11 cellular contexts compared by ENCODE assay signal in genomic region chr11:890794-891600, GRCh38. TPM values are rescaled to one million over a fixed set of nuclear protein-coding genes. Genes with fewer than 3 reads are reported as not detected.
DNase-seq lines count a peak whose midpoint lies in the region; ATAC-seq and TF ChIP-seq lines count a peak whose summit lies in the region.
"Had no signal": no experiment of that assay in that cellular context is flagged by ENCODE, and none has a peak within 500 bp of the region (broad histone marks: within the 10 kb centered on the region; RNA-seq: fewer than 3 reads in every experiment).

No MANE protein-coding gene starts in this region.

- no peak overlapping the region for H4K8ac ChIP-seq in IMR-90 (ENCODE audit: low read depth in 2 of 2, low read length in 2 of 2)

- H3K4me3 Mint-ChIP-seq in CD8-positive, alpha-beta memory T cell, result no peak overlapping the region

- no peaks in the 10 kb centered on the region for H3K9me3 ChIP-seq in A673 (ENCODE audit: low read depth, low read length, poor library complexity, severe bottlenecking)
- no peaks in the 10 kb centered on the region for H3K9me3 ChIP-seq in IMR-90 (ENCODE audit: control insufficient read depth, insufficient read depth, low read length)
- no peaks in the 10 kb centered on the region for H3K9me3 ChIP-seq in WERI-Rb-1 (ENCODE audit: severe bottlenecking)
- no peaks in the 10 kb centered on the region for H3K9me3 ChIP-seq in CD8-positive, alpha-beta memory T cell (ENCODE audit: low read length)
- H3K9me3 ChIP-seq: HAP-1, left ventricle myocardium inferior, tibial artery had no signal

- no peak overlapping the region for H3K4ac ChIP-seq in IMR-90 (ENCODE audit: low read depth, low read length)

- H2BK5ac ChIP-seq in IMR-90 (ENCODE audit: low read depth, low read length, poor library complexity, severe bottlenecking), result no peak overlapping the region

- no peak overlapping the region for H3K23ac ChIP-seq in IMR-90 (ENCODE audit: low read depth, low read length)

- no peaks in the 10 kb centered on the region for H3K9me1 ChIP-seq in IMR-90 (ENCODE audit: insufficient read depth, low read length)

- no peaks in the 10 kb centered on the region for H3K9me3 Mint-ChIP-seq in CD8-positive, alpha-beta memory T cell

- no peak overlapping the region for H3K9ac ChIP-seq in IMR-90 (ENCODE audit: low read depth, low read length)

- H2BK120ac ChIP-seq in IMR-90 (ENCODE audit: low read depth, low read length), result no peak overlapping the region

- no peak for TF ChIP-seq POLR2A in IMR-90 (IDR thresholded peaks at IDR 0.05; ENCODE audit: low read depth, low read length)

- no peaks in the 10 kb centered on the region; the same call in 1 of the 2 replicates for H4K20me1 ChIP-seq in IMR-90 (ENCODE audit: insufficient read depth, low read length)

- H3K4me3 ChIP-seq in A673 (ENCODE audit: low read depth, low read length, poor library complexity, severe bottlenecking) (no peak overlapping the region), IMR-90 (ENCODE audit: insufficient read depth, low read depth, low read length) (no peak overlapping the region), WERI-Rb-1 (ENCODE audit: low read depth, low read length) (no peak overlapping the region)
- H3K4me3 ChIP-seq in CD8-positive, alpha-beta memory T cell (ENCODE audit: low read length), result no peak overlapping the region
- H3K4me3 ChIP-seq: dorsolateral prefrontal cortex, HAP-1, left ventricle myocardium inferior, tibial artery had no signal

- H3K27ac ChIP-seq in A673 (ENCODE audit: low read depth, low read length, poor library complexity, severe bottlenecking) (peak overlapping the region; percentile 53), IMR-90 (ENCODE audit: insufficient read depth, low read length) (no peak overlapping the region), WERI-Rb-1 (peak overlapping the region; percentile 100)
- no peak overlapping the region for H3K27ac ChIP-seq in CD8-positive, alpha-beta memory T cell (ENCODE audit: low read depth, low read length)
- H3K27ac ChIP-seq: left ventricle myocardium inferior, tibial artery had no signal

- peak; percentile 79 for DNase-seq in A673 (ENCODE audit: low spot score)
- no peak for DNase-seq in IMR-90
- no peak for DNase-seq in WERI-Rb-1
- DNase-seq in kidney tubule cell (ENCODE audit: low spot score), result no peak
- no peak for DNase-seq in CD8-positive, alpha-beta memory T cell
- DNase-seq: dorsolateral prefrontal cortex, left ventricle myocardium inferior, SHP77 treated with DMSO at 0.1 percent for 48 hours, tibial artery had no signal

- no peak overlapping the region for H3K14ac ChIP-seq in IMR-90 (replicated peaks; ENCODE audit: low read depth, low read length)

- ATAC-seq in IMR-90 (ENCODE audit: low read depth) (peak; percentile 41), HG02981 (IDR thresholded peaks at IDR 0.05; ENCODE audit: unreplicated experiment) (no peak)

- H2AK9ac ChIP-seq in IMR-90 (replicated peaks; ENCODE audit: low read depth, low read length, poor library complexity), result peak overlapping the region; percentile 55

- no peak overlapping the region for H3K4me2 ChIP-seq in IMR-90 (ENCODE audit: low read depth, low read length)

- H2BK15ac ChIP-seq in IMR-90 (ENCODE audit: low read depth, low read length), result no peak overlapping the region

- no peak for TF ChIP-seq RAD21 in IMR-90 (IDR thresholded peaks at IDR 0.05; ENCODE audit: low read length)

- peak overlapping the region in 1 of 8 donors; percentile 89 for H3K27ac Mint-ChIP-seq in CD8-positive, alpha-beta memory T cell

- no peaks in the 10 kb centered on the region for H3K27me3 ChIP-seq in A673 (replicated peaks; ENCODE audit: insufficient read depth, low read depth, low read length, poor library complexity)
- no peaks in the 10 kb centered on the region for H3K27me3 ChIP-seq in IMR-90 (ENCODE audit: control insufficient read depth, insufficient read depth, low read length)
- no peaks in the 10 kb centered on the region for H3K27me3 ChIP-seq in WERI-Rb-1 (ENCODE audit: insufficient read depth, low read depth, severe bottlenecking)
- no peaks in the 10 kb centered on the region for H3K27me3 ChIP-seq in CD8-positive, alpha-beta memory T cell (ENCODE audit: insufficient read depth, low read length, poor library complexity, severe bottlenecking)
- H3K27me3 ChIP-seq: dorsolateral prefrontal cortex, tibial artery had no signal

- no peak for TF ChIP-seq CTCF in A673 (conservative IDR thresholded peaks at IDR 0.05; ENCODE audit: low read depth, low read length)
- no peak for TF ChIP-seq CTCF in IMR-90 (conservative IDR thresholded peaks at IDR 0.05; ENCODE audit: low read depth, low read length)
- no peak for TF ChIP-seq CTCF in WERI-Rb-1 (IDR thresholded peaks at IDR 0.05; ENCODE audit: low read depth, low read length)

- H3K27me3 Mint-ChIP-seq in CD8-positive, alpha-beta memory T cell, result no peaks in the 10 kb centered on the region

- POLR2A ChIA-PET in A673 (lab: Charles Lee; ENCODE audit: low non-redundant PET) (interaction anchor here (0.7 kb wide), 1 partner anchor 16 kb away, joined by 3 read pairs; no protein-coding TSS in a partner anchor), IMR-90 (lab: Charles Lee; ENCODE audit: unreplicated experiment) (no interaction called here)
- POLR2A ChIA-PET in CD8-positive, alpha-beta memory T cell (lab: Charles Lee), result no interaction called here

- H3K4me1 ChIP-seq in A673 (ENCODE audit: insufficient read depth, low read length, poor library complexity, severe bottlenecking) (peaks cover 18% of the 10 kb centered on the region), IMR-90 (ENCODE audit: control insufficient read depth, insufficient read depth, low read length) (peaks cover 2% of the 10 kb centered on the region; the same call in 1 of the 2 replicates)
- H3K4me1 ChIP-seq in CD8-positive, alpha-beta memory T cell (ENCODE audit: insufficient read depth, low read length), result no peaks in the 10 kb centered on the region
- H3K4me1 ChIP-seq: HAP-1, left ventricle myocardium inferior, tibial artery had no signal

- no peaks in the 10 kb centered on the region for H3K79me1 ChIP-seq in IMR-90 (ENCODE audit: low read depth in 1 of 2, low read length in 2 of 2)

- H3K4me1 Mint-ChIP-seq in CD8-positive, alpha-beta memory T cell, result no peaks in the 10 kb centered on the region

- H3K36me3 ChIP-seq in A673 (ENCODE audit: insufficient read depth, low read length, poor library complexity, severe bottlenecking) (no peaks in the 10 kb centered on the region), IMR-90 (ENCODE audit: control insufficient read depth, insufficient read depth, low read length) (peaks cover 23% of the 10 kb centered on the region), WERI-Rb-1 (peaks cover 17% of the 10 kb centered on the region)
- no peaks in the 10 kb centered on the region for H3K36me3 ChIP-seq in CD8-positive, alpha-beta memory T cell (ENCODE audit: insufficient read depth, low read length)
- H3K36me3 ChIP-seq: HAP-1 had no signal

- intact Hi-C loops in A673 (cut with micrococcal nuclease; ENCODE audit: unreplicated experiment), result no loop called here
- intact Hi-C loops in IMR-90 (cut with micrococcal nuclease), result no loop called here

- no peak overlapping the region for H4K91ac ChIP-seq in IMR-90 (ENCODE audit: insufficient read depth, low read depth, low read length)

- peak overlapping the region; percentile 32 for H2AFZ ChIP-seq in IMR-90 (replicated peaks; ENCODE audit: low read length, poor library complexity)

- dilution Hi-C loops in IMR-90 (cut with HindIII; ENCODE audit: low sequenced_read_pairs, unreplicated experiment), result no loop called here

- H3K56ac ChIP-seq in IMR-90 (ENCODE audit: extremely low read depth, insufficient read depth, low read length), result no peak overlapping the region

- 61% methylated on average over 5 of the region's 28 CpGs; no CpG with 5 or more reads in 1 of the 2 experiments for WGBS in IMR-90 (ENCODE audit: extremely low coverage in 2 of 2, insufficient read length in 1 of 2), 2 experiments

- CTCF ChIA-PET in A673 (lab: Charles Lee), result no interaction called here
- CTCF ChIA-PET in IMR-90 (lab: Yijun Ruan, JAX), result no interaction called here
- CTCF ChIA-PET in CD8-positive, alpha-beta memory T cell (lab: Charles Lee), result no interaction called here

- no peak overlapping the region for H2AK5ac ChIP-seq in IMR-90 (ENCODE audit: low read depth, low read length)

- in situ Hi-C loops in IMR-90 (cut with MboI; ENCODE audit: low sequenced_read_pairs), result no loop called here

- H2BK20ac ChIP-seq in IMR-90 (ENCODE audit: low read depth, low read length), result no peak overlapping the region

- no TSS peak for BruUV-seq in A673 (replicated peaks; lab: Mats Ljungman, UMichigan)
- BruUV-seq in IMR-90 (replicated peaks; lab: Mats Ljungman, UMichigan), result no TSS peak

- no peak overlapping the region for H4K5ac ChIP-seq in IMR-90 (ENCODE audit: low read depth, low read length)

- no peak overlapping the region for H3K18ac ChIP-seq in IMR-90 (ENCODE audit: low read depth, low read length)

- H3K36me3 Mint-ChIP-seq in CD8-positive, alpha-beta memory T cell, result peaks cover 0 to 21% (median 1%) of the 10 kb centered on the region in 3 donors

RNA-seq across cellular contexts. Expression of gene CHID1, which starts 19.6 kb away (rescaled TPM):
- total RNA-seq in A673 (2021) (101 and 105 TPM in 2 replicates), IMR-90 (2012; rRNA removed) (30.3 and 34.2 TPM in 2 replicates)
- polyA plus RNA-seq in IMR-90 (2012; rRNA removed), result 121 and 140 TPM in 2 replicates
- 278 and 288 TPM in 2 replicates for polyA plus RNA-seq in IMR-90 (2012; cell fraction: cytosol; rRNA removed)
- 60.7 and 79.7 TPM in 2 replicates for polyA plus RNA-seq in IMR-90 (2012; cell fraction: nucleus; rRNA removed; ENCODE audit: low replicate concordance)
- total RNA-seq in CD8-positive, alpha-beta memory T cell, result 10 to 100 TPM; 87.2 to 94.1 TPM
- 57.1 TPM for polyA plus RNA-seq in CD8-positive, alpha-beta memory T cell

RNA-seq across cellular contexts. Expression of gene AP2A2, which starts 34.7 kb away (rescaled TPM):
- total RNA-seq in A673 (2021) (62.0 and 68.2 TPM in 2 replicates), IMR-90 (2012; rRNA removed) (19.9 and 20.3 TPM in 2 replicates)
- 49.0 and 53.6 TPM in 2 replicates for polyA plus RNA-seq in IMR-90 (2012; rRNA removed)
- polyA plus RNA-seq in IMR-90 (2012; cell fraction: cytosol; rRNA removed), result 46.9 and 51.2 TPM in 2 replicates
- 155 and 163 TPM in 2 replicates for polyA plus RNA-seq in IMR-90 (2012; cell fraction: nucleus; rRNA removed; ENCODE audit: low replicate concordance)
- total RNA-seq in CD8-positive, alpha-beta memory T cell, result 10 to 100 TPM; 38.8 to 42.8 TPM
- polyA plus RNA-seq in CD8-positive, alpha-beta memory T cell, result 13.9 TPM

RNA-seq across cellular contexts. Expression of gene TSPAN4, which starts 48.3 kb away (rescaled TPM):
- total RNA-seq in A673 (2021), result 17.5 and 20.4 TPM in 2 replicates
- total RNA-seq in IMR-90 (2012; rRNA removed), result 143 and 161 TPM in 2 replicates
- 293 and 327 TPM in 2 replicates for polyA plus RNA-seq in IMR-90 (2012; rRNA removed)
- polyA plus RNA-seq in IMR-90 (2012; cell fraction: cytosol; rRNA removed), result 286 and 483 TPM in 2 replicates
- polyA plus RNA-seq in IMR-90 (2012; cell fraction: nucleus; rRNA removed; ENCODE audit: low replicate concordance), result 295 and 963 TPM in 2 replicates
- 1 to 10 TPM; 8.8 to 9.4 TPM for total RNA-seq in CD8-positive, alpha-beta memory T cell
- 4.4 TPM for polyA plus RNA-seq in CD8-positive, alpha-beta memory T cell

RNA-seq across cellular contexts. Expression of gene POLR2L, which starts 48.7 kb away (rescaled TPM):
- 88.7 and 117 TPM in 2 replicates for total RNA-seq in A673 (2021)
- 44.4 and 123 TPM in 2 replicates for total RNA-seq in IMR-90 (2012; rRNA removed)
- polyA plus RNA-seq in IMR-90 (2012; rRNA removed), result 416 and 907 TPM in 2 replicates
- polyA plus RNA-seq in IMR-90 (2012; cell fraction: cytosol; rRNA removed), result 193 and 430 TPM in 2 replicates
- polyA plus RNA-seq in IMR-90 (2012; cell fraction: nucleus; rRNA removed; ENCODE audit: low replicate concordance), result 27.7 and 112 TPM in 2 replicates
- 100 to 1,000 TPM; 178 to 182 TPM for total RNA-seq in CD8-positive, alpha-beta memory T cell
- 114 TPM for polyA plus RNA-seq in CD8-positive, alpha-beta memory T cell

RNA-seq across cellular contexts. Expression of gene CD151, which starts 58.2 kb away (rescaled TPM):
- total RNA-seq in A673 (2021), result 123 and 127 TPM in 2 replicates
- 789 and 1,150 TPM in 2 replicates for total RNA-seq in IMR-90 (2012; rRNA removed)
- polyA plus RNA-seq in IMR-90 (2012; rRNA removed), result 1,267 and 1,435 TPM in 2 replicates
- 933 and 2,823 TPM in 2 replicates for polyA plus RNA-seq in IMR-90 (2012; cell fraction: cytosol; rRNA removed)
- polyA plus RNA-seq in IMR-90 (2012; cell fraction: nucleus; rRNA removed; ENCODE audit: low replicate concordance), result 859 and 2,218 TPM in 2 replicates
- 10 to 100 TPM; 61.2 to 65.5 TPM for total RNA-seq in CD8-positive, alpha-beta memory T cell
- polyA plus RNA-seq in CD8-positive, alpha-beta memory T cell, result 19.6 TPM

Comparison
In these comparisons a context has a peak if more than half of its experiments do, and no peak if none do; other contexts are left out.
1. H3K27ac ChIP-seq: peak in A673 (single experiment) and WERI-Rb-1 (single experiment); none in IMR-90 (single experiment) and CD8-positive, alpha-beta memory T cell (single experiment).